In the genomic region with DNA sequence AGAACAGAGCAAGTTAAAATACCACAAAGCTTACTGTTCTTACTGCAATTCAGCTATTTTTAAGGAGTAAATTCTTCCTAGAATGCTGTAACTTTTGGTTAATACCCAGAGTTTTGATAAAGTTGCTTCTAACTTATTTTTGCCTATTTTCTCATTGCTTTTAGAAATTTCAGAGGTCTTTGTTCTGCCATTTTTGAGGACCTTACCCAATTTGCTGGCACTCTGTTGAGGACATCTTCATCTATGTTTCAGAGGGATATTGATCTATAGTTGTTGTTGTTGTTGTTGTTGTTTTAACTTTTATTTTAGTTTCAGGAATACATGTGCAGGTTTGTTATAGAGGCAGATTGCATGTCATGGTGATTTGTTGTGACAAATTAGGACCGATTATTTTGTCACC, we compare ENCODE assay signal across 40 cellular contexts.
"Had no signal": no experiment of that assay in that cellular context is flagged by ENCODE, and none has a peak within 500 bp of the region (broad histone marks: within the 10 kb centered on the region; RNA-seq: fewer than 3 reads in every experiment).

No MANE protein-coding gene starts in this region.

- H3K4me1 ChIP-seq: adrenal gland, ascending aorta, body of pancreas, breast epithelium had no signal

- H3K36me3 ChIP-seq: adrenal gland, ascending aorta, brain microvascular endothelial cell, breast epithelium, cardiac muscle cell had no signal

- DNase-seq: activated effector memory CD4-positive, alpha-beta T cell treated with anti-CD3 and anti-CD28 coated beads, Interleukin-2, amount 50 U/mL, for 16 hours; activated effector memory CD4-positive, alpha-beta T cell treated with Interleukin-2 at 50 U/mL for 16 hours; activated gamma-delta T cell; activated gamma-delta T cell treated with Interleukin-2 at 50 U/mL for 16 hours; activated naive CD4-positive, alpha-beta T cell; activated naive CD4-positive, alpha-beta T cell treated with anti-CD3 and anti-CD28 coated beads for 36 hours; activated naive CD4-positive, alpha-beta T cell treated with anti-CD3 and anti-CD28 coated beads, Interleukin-2, amount 10 ng/mL, durations not matched to agents 7 days and 5 days; activated naive CD4-positive, alpha-beta T cell treated with anti-CD3 and anti-CD28 coated beads, Interleukin-2, amount 50 U/mL, for 16 hours; activated naive CD4-positive, alpha-beta T cell treated with Interleukin-2 at 50 U/mL for 16 hours; activated naive CD8-positive, alpha-beta T cell treated with anti-CD3 and anti-CD28 coated beads for 36 hours; activated naive CD8-positive, alpha-beta T cell treated with anti-CD3 and anti-CD28 coated beads, Interleukin-2, amount 10 ng/mL, durations not matched to agents 7 days and 5 days; activated naive CD8-positive, alpha-beta T cell treated with anti-CD3 and anti-CD28 coated beads, Interleukin-2, amount 50 U/mL, for 24 hours; activated T-cell treated with anti-CD3 and anti-CD28 coated beads for 4 hours; activated T-cell treated with anti-CD3 and anti-CD28 coated beads, Interleukin-2, amount 50 U/mL, for 1 hour; activated T-cell treated with anti-CD3 and anti-CD28 coated beads, Interleukin-2, amount 50 U/mL, for 24 hours; activated T-cell treated with anti-CD3 and anti-CD28 coated beads, Interleukin-2, amount 50 U/mL, for 4 hours; activated T-cell treated with anti-CD3 and anti-CD28 coated beads, Interleukin-2, amount 50 U/mL, for 48 hours; activated T-cell treated with anti-CD3 and anti-CD28 coated beads, Interleukin-2, amount 50 U/mL, for 72 hours; adrenal gland; amniotic stem cell; amygdala; anterior cingulate cortex; aorta; body of pancreas; brain microvascular endothelial cell; caudate nucleus; central memory CD4-positive, alpha-beta T cell; cerebellar nuclear complex had no signal

- ATAC-seq: activated naive CD4-positive, alpha-beta T cell treated with anti-CD3 and anti-CD28 coated beads, Interleukin-2, amount 50 U/mL, for 72 hours; activated naive CD8-positive, alpha-beta T cell treated with anti-CD3 and anti-CD28 coated beads, Interleukin-2, amount 50 U/mL, for 24 hours; activated T-cell treated with anti-CD3 and anti-CD28 coated beads, Interleukin-2, amount 50 U/mL, for 4 hours; activated T-cell treated with anti-CD3 and anti-CD28 coated beads, Interleukin-2, amount 50 U/mL, for 72 hours; body of pancreas had no signal

- H3K4me3 ChIP-seq: adrenal gland, ascending aorta, body of pancreas, breast epithelium, cardiac muscle cell had no signal

- FAIRE-seq: astrocyte, bronchial epithelial cell had no signal

- H3K27ac Mint-ChIP-seq: activated naive CD4-positive, alpha-beta T cell treated with anti-CD3 and anti-CD28 coated beads for 36 hours; activated naive CD4-positive, alpha-beta T cell treated with anti-CD3 and anti-CD28 coated beads, Interleukin-2, amount 10 ng/mL, durations not matched to agents 7 days and 5 days; activated naive CD4-positive, alpha-beta T cell treated with anti-CD3 and anti-CD28 coated beads, Interleukin-2, amount 50 U/mL, for 24 hours; activated naive CD4-positive, alpha-beta T cell treated with anti-CD3 and anti-CD28 coated beads, Interleukin-2, amount 50 U/mL, for 72 hours; activated naive CD8-positive, alpha-beta T cell; activated naive CD8-positive, alpha-beta T cell treated with anti-CD3 and anti-CD28 coated beads for 36 hours; activated naive CD8-positive, alpha-beta T cell treated with anti-CD3 and anti-CD28 coated beads, Interleukin-2, amount 10 ng/mL, durations not matched to agents 7 days and 5 days; activated naive CD8-positive, alpha-beta T cell treated with anti-CD3 and anti-CD28 coated beads, Interleukin-2, amount 50 U/mL, for 24 hours; activated T-cell treated with anti-CD3 and anti-CD28 coated beads, Interleukin-2, amount 50 U/mL, for 24 hours; activated T-cell treated with anti-CD3 and anti-CD28 coated beads, Interleukin-2, amount 50 U/mL, for 72 hours; activated T-helper 1 cell treated with anti-CD3 and anti-CD28 coated beads, Interleukin-12 subunit alpha, Interleukin-12 subunit beta, Interleukin-2, Interleukin-4 antibody, amounts not matched to agents 30 ng/mL and 10 ng/mL and 1 ng/mL, durations not matched to agents 14 hours and 24 hours and 36 hours; activated T-helper 2 cell treated with anti-CD3 and anti-CD28 coated beads, Interferon-gamma antibody, Interleukin-2, Interleukin-4, amounts not matched to agents 10 μg/mL and 5 μg/mL and 100 μg/mL, durations not matched to agents 14 hours and 24 hours and 36 hours; brain had no signal

- H3K4me3 Mint-ChIP-seq: activated naive CD4-positive, alpha-beta T cell treated with anti-CD3 and anti-CD28 coated beads for 36 hours; activated naive CD4-positive, alpha-beta T cell treated with anti-CD3 and anti-CD28 coated beads, Interleukin-2, amount 10 ng/mL, durations not matched to agents 7 days and 5 days; activated naive CD4-positive, alpha-beta T cell treated with anti-CD3 and anti-CD28 coated beads, Interleukin-2, amount 50 U/mL, for 24 hours; activated naive CD8-positive, alpha-beta T cell; activated naive CD8-positive, alpha-beta T cell treated with anti-CD3 and anti-CD28 coated beads for 36 hours; activated naive CD8-positive, alpha-beta T cell treated with anti-CD3 and anti-CD28 coated beads, Interleukin-2, amount 10 ng/mL, durations not matched to agents 7 days and 5 days; activated naive CD8-positive, alpha-beta T cell treated with anti-CD3 and anti-CD28 coated beads, Interleukin-2, amount 50 U/mL, for 24 hours; activated T-cell treated with anti-CD3 and anti-CD28 coated beads, Interleukin-2, amount 50 U/mL, for 24 hours; activated T-cell treated with anti-CD3 and anti-CD28 coated beads, Interleukin-2, amount 50 U/mL, for 4 hours; activated T-cell treated with anti-CD3 and anti-CD28 coated beads, Interleukin-2, amount 50 U/mL, for 72 hours; activated T-helper 1 cell treated with anti-CD3 and anti-CD28 coated beads, Interleukin-12 subunit alpha, Interleukin-12 subunit beta, Interleukin-2, Interleukin-4 antibody, amounts not matched to agents 30 ng/mL and 10 ng/mL and 1 ng/mL, durations not matched to agents 14 hours and 24 hours and 36 hours; brain; central memory CD8-positive, alpha-beta T cell had no signal

- H3K27ac ChIP-seq: adrenal gland, ascending aorta, body of pancreas, brain microvascular endothelial cell, breast epithelium, cardiac muscle cell had no signal

- H3K27me3 Mint-ChIP-seq: activated naive CD4-positive, alpha-beta T cell treated with anti-CD3 and anti-CD28 coated beads, Interleukin-2, amount 10 ng/mL, durations not matched to agents 7 days and 5 days; activated naive CD4-positive, alpha-beta T cell treated with anti-CD3 and anti-CD28 coated beads, Interleukin-2, amount 50 U/mL, for 24 hours; activated naive CD8-positive, alpha-beta T cell; activated naive CD8-positive, alpha-beta T cell treated with anti-CD3 and anti-CD28 coated beads for 36 hours; activated naive CD8-positive, alpha-beta T cell treated with anti-CD3 and anti-CD28 coated beads, Interleukin-2, amount 10 ng/mL, durations not matched to agents 7 days and 5 days; activated T-cell treated with anti-CD3 and anti-CD28 coated beads, Interleukin-2, amount 50 U/mL, for 24 hours; brain; central memory CD8-positive, alpha-beta T cell had no signal

- H3K27me3 ChIP-seq: adrenal gland, ascending aorta, body of pancreas, brain microvascular endothelial cell, breast epithelium, cardiac muscle cell had no signal

- H3K4me1 Mint-ChIP-seq: activated naive CD4-positive, alpha-beta T cell treated with anti-CD3 and anti-CD28 coated beads, Interleukin-2, amount 10 ng/mL, durations not matched to agents 7 days and 5 days; activated naive CD4-positive, alpha-beta T cell treated with anti-CD3 and anti-CD28 coated beads, Interleukin-2, amount 50 U/mL, for 24 hours; activated naive CD8-positive, alpha-beta T cell treated with anti-CD3 and anti-CD28 coated beads for 36 hours; activated naive CD8-positive, alpha-beta T cell treated with anti-CD3 and anti-CD28 coated beads, Interleukin-2, amount 10 ng/mL, durations not matched to agents 7 days and 5 days; activated naive CD8-positive, alpha-beta T cell treated with anti-CD3 and anti-CD28 coated beads, Interleukin-2, amount 50 U/mL, for 24 hours; brain; central memory CD8-positive, alpha-beta T cell had no signal
